In the genomic region with DNA sequence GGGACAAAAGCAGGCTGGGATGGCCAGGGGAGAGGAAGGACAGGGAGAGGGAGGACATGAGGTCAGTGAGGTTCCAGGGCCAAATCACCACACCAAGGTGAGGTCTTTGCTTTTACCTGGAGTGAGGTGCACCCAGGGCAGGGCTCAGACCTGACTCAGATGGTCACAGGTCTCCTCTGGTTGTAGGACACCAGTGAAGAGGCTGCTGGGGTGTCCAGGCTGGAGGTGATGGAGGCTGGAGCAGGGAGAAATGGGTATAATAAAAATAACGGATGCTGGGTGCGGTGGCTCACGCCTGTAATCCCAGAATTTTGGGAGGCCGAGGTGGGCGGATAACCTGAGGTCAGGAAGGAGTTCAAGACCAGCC, we compare ENCODE assay signal across 17 cellular contexts. TPM values are rescaled to one million over a fixed set of nuclear protein-coding genes. Genes with fewer than 3 reads are reported as not detected.
DNase-seq lines count a peak whose midpoint lies in the region; ATAC-seq, FAIRE-seq and TF ChIP-seq lines count a peak whose summit lies in the region.
"Had no signal": no experiment of that assay in that cellular context is flagged by ENCODE, and none has a peak within 500 bp of the region (broad histone marks: within the 10 kb centered on the region; RNA-seq: fewer than 3 reads in every experiment).

No MANE protein-coding gene starts in this region.

- DNase-seq in activated CD4-positive, alpha-beta T cell treated with anti-CD3 and anti-CD28 coated beads for 36 hours = no peak
- DNase-seq in activated CD4-positive, alpha-beta T cell treated with anti-CD3 and anti-CD28 coated beads for 48 hours = no peak
- DNase-seq in PC-9 = no peak
- DNase-seq in endothelial cell of umbilical vein (ENCODE audit: low read depth, low spot score) = no peak
- no peak for DNase-seq in sigmoid colon
- DNase-seq in chondrocyte (ENCODE audit: low spot score) = no peak
- DNase-seq in activated effector memory CD4-positive, alpha-beta T cell treated with anti-CD3 and anti-CD28 coated beads, Interleukin-2, amount 50 U/mL, for 16 hours = no peak
- DNase-seq: 8988T; effector CD4-positive, alpha-beta T cell; NCI-H1436 treated with DMSO at 0.1 percent for 48 hours; NCI-H446; OCI-M1; stimulated activated CD4-positive, alpha-beta T cell treated with anti-CD3 and anti-CD28 coated beads, Interleukin-2, amount 100 ng/mL, for 24 hours; WERI-Rb-1 had no signal

- no peaks in the 10 kb centered on the region for H3K27me3 Mint-ChIP-seq in activated CD4-positive, alpha-beta T cell treated with anti-CD3 and anti-CD28 coated beads for 36 hours
- H3K27me3 Mint-ChIP-seq in chondrocyte (ENCODE audit: low read depth) = no peaks in the 10 kb centered on the region

- H3K79me2 ChIP-seq in PC-9 (ENCODE audit: low read depth) = peaks cover 17% of the 10 kb centered on the region
- peaks cover 40% of the 10 kb centered on the region for H3K79me2 ChIP-seq in endothelial cell of umbilical vein (ENCODE audit: control insufficient read depth, insufficient read depth, low read length)

- H3K4me1 Mint-ChIP-seq in activated CD4-positive, alpha-beta T cell treated with anti-CD3 and anti-CD28 coated beads for 36 hours = peaks cover 72% of the 10 kb centered on the region
- H3K4me1 Mint-ChIP-seq in chondrocyte (ENCODE audit: low read depth) = peaks cover 39% of the 10 kb centered on the region

- POLR2A ChIA-PET in activated CD4-positive, alpha-beta T cell treated with anti-CD3 and anti-CD28 coated beads for 36 hours (lab: Charles Lee) = no interaction called here
- POLR2A ChIA-PET in PC-9 (lab: Charles Lee; ENCODE audit: unreplicated experiment) = interaction anchor here (0.5 to 0.7 kb wide), 4 partner anchors 134 to 313 kb away, joined by 3 to 13 read pairs (median 6); no protein-coding TSS in a partner anchor
- POLR2A ChIA-PET in endothelial cell of umbilical vein (lab: Charles Lee) = interaction anchor here (0.5 kb wide), 1 partner anchor 1050 kb away, joined by 3 read pairs; no protein-coding TSS in a partner anchor

- H3K4me3 Mint-ChIP-seq in activated CD4-positive, alpha-beta T cell treated with anti-CD3 and anti-CD28 coated beads for 36 hours = no peak overlapping the region
- no peak overlapping the region for H3K4me3 Mint-ChIP-seq in chondrocyte (ENCODE audit: unreplicated experiment)

- peak overlapping the region; percentile 51 for H3K4me2 ChIP-seq in PC-9
- no peak overlapping the region for H3K4me2 ChIP-seq in endothelial cell of umbilical vein (ENCODE audit: insufficient read depth, low read length)

- H3K4me1 ChIP-seq in PC-9 (replicated peaks; ENCODE audit: insufficient read depth) (peaks cover 44% of the 10 kb centered on the region), endothelial cell of umbilical vein (ENCODE audit: control insufficient read depth, extremely low read depth, insufficient read depth, low read length) (peaks cover 40% of the 10 kb centered on the region), sigmoid colon (peaks cover 0 to 31% (median 20%) of the 10 kb centered on the region in 4 donors)

- H3K36me3 ChIP-seq in PC-9 (ENCODE audit: low read depth) (no peaks in the 10 kb centered on the region; the same call in 1 of the 2 replicates), endothelial cell of umbilical vein (ENCODE audit: control insufficient read depth in 2 of 2, extremely low read depth in 1 of 2, insufficient read depth in 2 of 2, low read length in 2 of 2) (peaks cover 11 to 28% of the 10 kb centered on the region in 2 experiments), sigmoid colon (peaks cover 6 to 41% (median 21%) of the 10 kb centered on the region in 4 donors)

- CTCF ChIA-PET in activated CD4-positive, alpha-beta T cell treated with anti-CD3 and anti-CD28 coated beads for 36 hours (lab: Charles Lee) = interaction anchor here (1.7 to 10.4 kb wide), 2 partner anchors 11 to 33 kb away, joined by 6 to 124 read pairs; no protein-coding TSS in a partner anchor
- CTCF ChIA-PET in PC-9 (lab: Charles Lee) = interaction anchor here (0.9 to 1.2 kb wide), 2 partner anchors 60 to 134 kb away, joined by 3 to 5 read pairs; no protein-coding TSS in a partner anchor
- CTCF ChIA-PET in endothelial cell of umbilical vein (lab: Charles Lee) = interaction anchor here (0.9 to 9.9 kb wide), 7 partner anchors 10 to 60 kb away, joined by 3 to 129 read pairs (median 4); a partner anchor contains a TSS

- no peaks in the 10 kb centered on the region for H3K9me1 ChIP-seq in endothelial cell of umbilical vein (replicated peaks; ENCODE audit: control insufficient read depth, extremely low read depth, insufficient read depth, low read length)

- no peak for TF ChIP-seq CTCF in PC-9 (conservative IDR thresholded peaks at IDR 0.05)
- no peak for TF ChIP-seq CTCF in endothelial cell of umbilical vein (IDR thresholded peaks at IDR 0.05; ENCODE audit: extremely low read depth in 1 of 2, insufficient read depth in 1 of 2, low read depth in 1 of 2, low read length in 2 of 2)
- no peak for TF ChIP-seq CTCF in sigmoid colon (IDR thresholded peaks at IDR 0.05)
- no peak for TF ChIP-seq CTCF in chondrocyte (IDR thresholded peaks at IDR 0.05)

- H3K27ac Mint-ChIP-seq in activated CD4-positive, alpha-beta T cell treated with anti-CD3 and anti-CD28 coated beads for 36 hours = peak overlapping the region; percentile 42
- no peak overlapping the region for H3K27ac Mint-ChIP-seq in chondrocyte (ENCODE audit: unreplicated experiment)

- no peaks in the 10 kb centered on the region for H3K9me3 Mint-ChIP-seq in activated CD4-positive, alpha-beta T cell treated with anti-CD3 and anti-CD28 coated beads for 36 hours (ENCODE audit: low read depth)
- H3K9me3 Mint-ChIP-seq in chondrocyte (ENCODE audit: low read depth) = no peaks in the 10 kb centered on the region

- TF ChIP-seq POLR2A in endothelial cell of umbilical vein (IDR thresholded peaks at IDR 0.05; ENCODE audit: low read depth, low read length) = no peak
- TF ChIP-seq POLR2A in sigmoid colon (IDR thresholded peaks at IDR 0.05) = no peak

- H3K27ac ChIP-seq in PC-9 = peak overlapping the region; percentile 51
- H3K27ac ChIP-seq in endothelial cell of umbilical vein (ENCODE audit: insufficient read depth, low read depth, low read length) = peak overlapping the region; percentile 51
- peak overlapping the region in 3 of 4 donors; percentile 12 to 37 (median 18) for H3K27ac ChIP-seq in sigmoid colon
- H3K27ac ChIP-seq: WERI-Rb-1 had no signal

- no peak for TF ChIP-seq EP300 in sigmoid colon (IDR thresholded peaks at IDR 0.05)

- dilution Hi-C loops in endothelial cell of umbilical vein (cut with MboI; ENCODE audit: extremely low pct_ligation_motif_present, low sequenced_read_pairs) = no loop called here

- no peak for FAIRE-seq in endothelial cell of umbilical vein (lab: Jason Lieb, UNC)
- FAIRE-seq: frontal cortex had no signal

- H3K9me3 ChIP-seq in PC-9 (ENCODE audit: insufficient read depth, low read depth) = no peaks in the 10 kb centered on the region
- no peaks in the 10 kb centered on the region for H3K9me3 ChIP-seq in endothelial cell of umbilical vein (replicated peaks; ENCODE audit: control insufficient read depth, insufficient read depth, low read length)
- H3K9me3 ChIP-seq in sigmoid colon = no peaks in the 10 kb centered on the region
- H3K9me3 ChIP-seq: HAP-1 had no signal

- no peaks in the 10 kb centered on the region for H3K9me2 ChIP-seq in PC-9 (ENCODE audit: insufficient read depth)

- no TSS peak for BruUV-seq in PC-9 (replicated peaks; lab: Mats Ljungman, UMichigan)
- BruUV-seq in endothelial cell of umbilical vein (replicated peaks; lab: Mats Ljungman, UMichigan) = no TSS peak

- peaks cover 41% of the 10 kb centered on the region for H3F3A ChIP-seq in PC-9 (ENCODE audit: insufficient read depth, low read depth)

- no peak for ATAC-seq in activated CD4-positive, alpha-beta T cell treated with anti-CD3 and anti-CD28 coated beads for 36 hours
- no peak for ATAC-seq in GM19324 (IDR thresholded peaks at IDR 0.05; ENCODE audit: low FRiP score, unreplicated experiment)

- H3K4me3 ChIP-seq in PC-9 = no peak overlapping the region; the same call in 1 of the 2 replicates
- no peak overlapping the region for H3K4me3 ChIP-seq in endothelial cell of umbilical vein (replicated peaks in 1 of 3; ENCODE audit: insufficient read depth in 1 of 3, low read depth in 1 of 3, low read length in 3 of 3)
- H3K4me3 ChIP-seq in sigmoid colon = no peak overlapping the region
- H3K4me3 ChIP-seq: HAP-1 had no signal

- intact Hi-C loops in activated CD4-positive, alpha-beta T cell treated with anti-CD3 and anti-CD28 coated beads for 36 hours (cut with DNase I, micrococcal nuclease) = no loop called here
- intact Hi-C loops in PC-9 (cut with micrococcal nuclease; ENCODE audit: unreplicated experiment) = loop anchor here (1.0 kb wide), 1 partner anchor 241 kb away; no protein-coding TSS in a partner anchor
- intact Hi-C loops in endothelial cell of umbilical vein (cut with micrococcal nuclease) = loop anchor here (10.0 kb wide), 1 partner anchor 82 kb away; a partner anchor contains a TSS
- intact Hi-C loops in sigmoid colon (cut with DNase I) = no loop called here

- H3K9ac ChIP-seq in endothelial cell of umbilical vein (replicated peaks; ENCODE audit: extremely low read depth, insufficient read depth, low read length) = no peak overlapping the region

- 16 to 76% methylated on average over 5 of the region's 5 CpGs for WGBS in sigmoid colon, 2 donors

- H3K27me3 ChIP-seq in PC-9 (ENCODE audit: insufficient read depth, low read depth) = no peaks in the 10 kb centered on the region
- H3K27me3 ChIP-seq in endothelial cell of umbilical vein (ENCODE audit: control insufficient read depth in 2 of 2, insufficient read depth in 2 of 2, low read length in 2 of 2) = no peaks in the 10 kb centered on the region
- no peaks in the 10 kb centered on the region for H3K27me3 ChIP-seq in sigmoid colon

- peaks cover 68% of the 10 kb centered on the region for H3K36me3 Mint-ChIP-seq in activated CD4-positive, alpha-beta T cell treated with anti-CD3 and anti-CD28 coated beads for 36 hours (ENCODE audit: low read depth)
- H3K36me3 Mint-ChIP-seq in chondrocyte (ENCODE audit: low read depth) = peaks cover 7% of the 10 kb centered on the region

- H4K20me1 ChIP-seq in PC-9 (ENCODE audit: insufficient read depth) = no peaks in the 10 kb centered on the region
- H4K20me1 ChIP-seq in endothelial cell of umbilical vein (replicated peaks; ENCODE audit: control insufficient read depth, extremely low read depth, insufficient read depth, low read length) = no peaks in the 10 kb centered on the region

- H2AFZ ChIP-seq in PC-9 = no peak overlapping the region
- H2AFZ ChIP-seq in endothelial cell of umbilical vein (ENCODE audit: low read depth, low read length) = no peak overlapping the region

RNA-seq across cellular contexts. Expression of a gene that starts 6.9 kb away (rescaled TPM):
- total RNA-seq in activated CD4-positive, alpha-beta T cell treated with anti-CD3 and anti-CD28 coated beads for 36 hours = 100 to 1,000 TPM; 185 to 227 TPM
- total RNA-seq in PC-9 (2021) (62.7 and 105 TPM in 2 replicates), endothelial cell of umbilical vein (130 and 139 TPM in 2 replicates), sigmoid colon (10 to 100 TPM; 27.1 to 58.9 (median 43.0) TPM), chondrocyte (58.4 to 67.9 TPM (median 65.8 TPM) in 3 replicates)
- polyA plus RNA-seq in endothelial cell of umbilical vein (127 and 162 TPM in 2 replicates), sigmoid colon (10 to 100 TPM in 2 of 3 donors, 1 to 10 TPM in 1; 5.1 to 41.1 (median 12.0) TPM)
- 104 and 137 TPM in 2 replicates for polyA plus RNA-seq in endothelial cell of umbilical vein (2011; cell fraction: cytosol; rRNA removed)
- 196 and 258 TPM in 2 replicates for polyA plus RNA-seq in endothelial cell of umbilical vein (2011; cell fraction: nucleus; rRNA removed)
- polyA plus RNA-seq in endothelial cell of umbilical vein (2012) = 73.2 and 107 TPM in 2 replicates
- 102 and 108 TPM in 2 replicates for polyA minus RNA-seq in endothelial cell of umbilical vein
- polyA minus RNA-seq in endothelial cell of umbilical vein (2011; cell fraction: cytosol; rRNA and poly(A)+ RNA removed) = 30.2 TPM
- polyA minus RNA-seq in endothelial cell of umbilical vein (2011; cell fraction: nucleus; rRNA and poly(A)+ RNA removed) = 64.1 and 68.0 TPM in 2 replicates

RNA-seq across cellular contexts. Expression of a gene that starts 23.3 kb away (rescaled TPM):
- total RNA-seq in activated CD4-positive, alpha-beta T cell treated with anti-CD3 and anti-CD28 coated beads for 36 hours = 1 to 10 TPM; 1.3 to 1.6 TPM
- total RNA-seq in PC-9 (2021) = 2.4 and 3.0 TPM in 2 replicates
- 14.2 and 15.8 TPM in 2 replicates for total RNA-seq in endothelial cell of umbilical vein
- polyA plus RNA-seq in endothelial cell of umbilical vein = 11.2 and 14.0 TPM in 2 replicates
- 9.9 and 12.4 TPM in 2 replicates for polyA plus RNA-seq in endothelial cell of umbilical vein (2011; cell fraction: cytosol; rRNA removed)
- 16.8 and 18.5 TPM in 2 replicates for polyA plus RNA-seq in endothelial cell of umbilical vein (2011; cell fraction: nucleus; rRNA removed)
- 11.0 and 13.7 TPM in 2 replicates for polyA plus RNA-seq in endothelial cell of umbilical vein (2012)
- polyA minus RNA-seq in endothelial cell of umbilical vein = 10.0 and 10.2 TPM in 2 replicates
- polyA minus RNA-seq in endothelial cell of umbilical vein (2011; cell fraction: cytosol; rRNA and poly(A)+ RNA removed) = 0.20 TPM
- polyA minus RNA-seq in endothelial cell of umbilical vein (2011; cell fraction: nucleus; rRNA and poly(A)+ RNA removed) = 3.1 and 3.5 TPM in 2 replicates
- total RNA-seq in sigmoid colon = 10 to 100 TPM in 1 of 4 donors, 1 to 10 TPM in 3; 3.0 to 10.0 (median 6.6) TPM
- polyA plus RNA-seq in sigmoid colon = 1 to 10 TPM; 4.5 to 9.6 (median 4.9) TPM
- total RNA-seq in chondrocyte = 5.7 to 6.0 TPM (median 5.8 TPM) in 3 replicates

RNA-seq across cellular contexts. Expression of a gene that starts 34.5 kb away (rescaled TPM):
- under 1 TPM in 1 of 2 experiments, not detected in 1; 0.09 TPM for total RNA-seq in activated CD4-positive, alpha-beta T cell treated with anti-CD3 and anti-CD28 coated beads for 36 hours
- total RNA-seq in PC-9 (2021) = 12.3 and 19.2 TPM in 2 replicates
- 0.23 TPM in 1 of 2 replicates, not detected in the other for total RNA-seq in endothelial cell of umbilical vein
- 0.05 and 0.10 TPM in 2 replicates for polyA plus RNA-seq in endothelial cell of umbilical vein
- 0.04 TPM in 1 of 2 replicates, not detected in the other for polyA plus RNA-seq in endothelial cell of umbilical vein (2011; cell fraction: cytosol; rRNA removed)
- polyA plus RNA-seq in endothelial cell of umbilical vein (2011; cell fraction: nucleus; rRNA removed) = 0.21 and 0.31 TPM in 2 replicates
- polyA plus RNA-seq in endothelial cell of umbilical vein (2012) = not detected in 2 replicates
- polyA minus RNA-seq in endothelial cell of umbilical vein = 0.13 TPM in 1 of 2 replicates, not detected in the other
- polyA minus RNA-seq in endothelial cell of umbilical vein (2011; cell fraction: cytosol; rRNA and poly(A)+ RNA removed) = not detected
- polyA minus RNA-seq in endothelial cell of umbilical vein (2011; cell fraction: nucleus; rRNA and poly(A)+ RNA removed) = 0.29 TPM in 1 of 2 replicates, not detected in the other
- under 1 TPM in 3 of 4 donors, not detected in 1; 0.36 to 0.95 (median 0.66) TPM for total RNA-seq in sigmoid colon
- 1 to 10 TPM in 1 of 3 donors, under 1 TPM in 1, not detected in 1; 0.61 to 1.8 TPM for polyA plus RNA-seq in sigmoid colon
- not detected in 3 replicates for total RNA-seq in chondrocyte
- total RNA-seq: frontal cortex had no signal

RNA-seq across cellular contexts. Expression of a gene that starts 43.0 kb away (rescaled TPM):
- total RNA-seq in activated CD4-positive, alpha-beta T cell treated with anti-CD3 and anti-CD28 coated beads for 36 hours = 1 to 10 TPM; 5.6 to 5.7 TPM
- total RNA-seq in PC-9 (2021) (3.5 and 4.1 TPM in 2 replicates), endothelial cell of umbilical vein (19.6 and 19.8 TPM in 2 replicates), sigmoid colon (1 to 10 TPM; 3.1 to 6.4 (median 4.2) TPM), chondrocyte (3.1 to 4.1 TPM (median 3.2 TPM) in 3 replicates)
- polyA plus RNA-seq in endothelial cell of umbilical vein (10.9 and 11.3 TPM in 2 replicates), sigmoid colon (1 to 10 TPM; 1.4 to 3.0 (median 1.8) TPM)
- polyA plus RNA-seq in endothelial cell of umbilical vein (2011; cell fraction: cytosol; rRNA removed) = 10.2 and 11.7 TPM in 2 replicates
- polyA plus RNA-seq in endothelial cell of umbilical vein (2011; cell fraction: nucleus; rRNA removed) = 21.0 and 25.4 TPM in 2 replicates
- polyA plus RNA-seq in endothelial cell of umbilical vein (2012) = 9.5 and 9.8 TPM in 2 replicates
- 60.2 and 63.6 TPM in 2 replicates for polyA minus RNA-seq in endothelial cell of umbilical vein
- polyA minus RNA-seq in endothelial cell of umbilical vein (2011; cell fraction: cytosol; rRNA and poly(A)+ RNA removed) = 0.82 TPM
- polyA minus RNA-seq in endothelial cell of umbilical vein (2011; cell fraction: nucleus; rRNA and poly(A)+ RNA removed) = 53.5 and 64.3 TPM in 2 replicates

Comparison
In these comparisons a context has a peak if more than half of its experiments do, and no peak if none do; other contexts are left out.
1. intact Hi-C loops: an anchor here in PC-9 (1.0 kb wide) and endothelial cell of umbilical vein (10.0 kb wide); none called in activated CD4-positive, alpha-beta T cell treated with anti-CD3 and anti-CD28 coated beads for 36 hours and sigmoid colon.